In the genomic region with DNA sequence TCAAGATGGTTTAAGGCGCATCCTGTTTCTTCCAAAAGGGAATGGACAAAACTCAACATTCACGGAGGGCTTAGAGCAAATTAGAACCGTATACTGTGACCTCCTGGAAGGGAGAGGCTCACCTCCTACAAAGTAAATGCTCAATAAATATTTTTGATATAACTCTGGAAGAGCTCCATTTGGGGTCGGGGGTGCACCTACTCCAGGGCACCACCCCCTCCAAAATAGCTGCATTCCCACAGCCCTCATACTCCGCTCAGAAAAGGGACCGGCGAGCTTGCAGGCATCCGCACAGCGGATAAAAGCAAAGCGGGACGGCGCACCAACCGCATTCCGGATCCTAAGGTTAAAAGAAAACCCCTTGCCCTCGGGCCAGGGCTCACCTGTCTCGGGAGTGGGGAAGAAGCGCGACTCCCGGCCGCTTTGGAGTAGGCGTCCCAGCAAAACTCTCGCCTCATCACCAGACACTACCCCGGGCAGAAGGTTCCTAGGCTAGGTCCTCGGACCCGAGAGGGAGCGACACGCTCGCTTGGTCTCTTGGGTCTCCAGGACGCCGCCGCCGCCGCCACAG, we compare ENCODE assay signal across 8 cellular contexts. TPM values are rescaled to one million over a fixed set of nuclear protein-coding genes. Genes with fewer than 3 reads are reported as not detected.
DNase-seq lines count a peak whose midpoint lies in the region; ATAC-seq and TF ChIP-seq lines count a peak whose summit lies in the region.

No MANE protein-coding gene starts in this region.

- H3K27me3 Mint-ChIP-seq in brain = peaks cover 15% of the 10 kb centered on the region

- peak overlapping the region; percentile 90 for H3K4me3 ChIP-seq in DOHH2 (ENCODE audit: low read length)
- H3K4me3 ChIP-seq in lung = peak overlapping the region; percentile 89
- H3K4me3 ChIP-seq in aorta (ENCODE audit: low read length in 2 of 2) = peak overlapping the region; percentile 83 to 84

- H3K9me3 ChIP-seq in DOHH2 (ENCODE audit: control insufficient read depth, insufficient read depth, low read length) = no peaks in the 10 kb centered on the region
- H3K9me3 ChIP-seq in lung (ENCODE audit: control insufficient read depth in 2 of 2, insufficient read depth in 1 of 2, low read length in 1 of 2) = no peaks in the 10 kb centered on the region
- no peaks in the 10 kb centered on the region for H3K9me3 ChIP-seq in aorta (ENCODE audit: control insufficient read depth, low read length)

- H3K4me2 ChIP-seq in DOHH2 (ENCODE audit: low read length) = peak overlapping the region; percentile 76

- peaks cover 4% of the 10 kb centered on the region for H3K36me3 Mint-ChIP-seq in brain

- peak overlapping the region; percentile 94 for H3K27ac ChIP-seq in DOHH2 (ENCODE audit: low read depth, low read length)
- peak overlapping the region; percentile 80 to 96 for H3K27ac ChIP-seq in lung (ENCODE audit: low read depth in 1 of 2, low read length in 1 of 2)
- H3K27ac ChIP-seq in aorta (ENCODE audit: low read depth in 1 of 2, low read length in 2 of 2) = peak overlapping the region in 1 of 2 donors; percentile 66

- H3K9me2 ChIP-seq in DOHH2 (replicated peaks; ENCODE audit: control insufficient read depth, low read length) = no peaks in the 10 kb centered on the region

- DNase-seq in lung (ENCODE audit: low spot score) = no peak
- no peak for DNase-seq in aorta
- DNase-seq in NK-92 treated with Interleukin-12 subunit alpha and Interleukin-12 subunit beta, amount 100 ng/mL, for 24 hours (lab: John Stamatoyannopoulos, UW) = no peak
- no peak for DNase-seq in NCI-H187 treated with DMSO at 0.1 percent for 48 hours (lab: John Stamatoyannopoulos, UW)

- peaks cover 21% of the 10 kb centered on the region for H3K36me3 ChIP-seq in DOHH2 (ENCODE audit: control insufficient read depth, low read length)
- no peaks in the 10 kb centered on the region for H3K36me3 ChIP-seq in lung (ENCODE audit: control insufficient read depth in 2 of 2, insufficient read depth in 2 of 2, low read length in 2 of 2)
- H3K36me3 ChIP-seq in aorta (ENCODE audit: control insufficient read depth in 1 of 2, insufficient read depth in 2 of 2, low read length in 1 of 2) = no peaks in the 10 kb centered on the region

- intact Hi-C loops in aorta (cut with DNase I) = loop anchor here (10.0 kb wide), 2 partner anchors 257 to 277 kb away; a partner anchor contains a TSS

- peaks cover 82% of the 10 kb centered on the region for H3K79me2 ChIP-seq in DOHH2 (ENCODE audit: control insufficient read depth, low read length)

- 0 out of 2 replicates have a peak, but pooled peaks cover 10% of the 10 kb centered on the region for H4K20me1 ChIP-seq in DOHH2 (ENCODE audit: control insufficient read depth, insufficient read depth, low read depth, low read length)

- TF ChIP-seq CTCF in DOHH2 (IDR thresholded peaks at IDR 0.05; ENCODE audit: low read depth, low read length, poor library complexity, severe bottlenecking) (no peak), brain (conservative IDR thresholded peaks at IDR 0.05) (no peak), lung (IDR thresholded peaks at IDR 0.05; ENCODE audit: control extremely low read depth, extremely low read depth) (no peak)

- peak overlapping the region; percentile 98 to 99 (median 99) for H3K27ac Mint-ChIP-seq in brain

- WGBS in lung, 2 donors = 0 to 1% methylated on average over 33 of the region's 33 CpGs
- 0 to 1% methylated on average over 33 of the region's 33 CpGs for WGBS in aorta, 2 donors

- H3K9me3 Mint-ChIP-seq in brain = peaks cover 0 to 2% (median 0%) of the 10 kb centered on the region in 5 experiments

- H3K4me1 ChIP-seq in DOHH2 (ENCODE audit: control insufficient read depth, low read length) = peaks cover 51% of the 10 kb centered on the region
- H3K4me1 ChIP-seq in lung (ENCODE audit: control insufficient read depth in 2 of 2, insufficient read depth in 2 of 2, low read length in 2 of 2) = peaks cover 2 to 4% of the 10 kb centered on the region in 2 donors
- peaks cover 2 to 8% of the 10 kb centered on the region in 2 donors for H3K4me1 ChIP-seq in aorta (ENCODE audit: control insufficient read depth in 1 of 2, insufficient read depth in 2 of 2, low read length in 2 of 2)

- ATAC-seq in HG03342 (IDR thresholded peaks at IDR 0.05; ENCODE audit: unreplicated experiment) (peak; percentile 0), lung (ENCODE audit: insufficient read depth, low FRiP score) (peak; percentile 14), aorta (ENCODE audit: low FRiP score) (peak; percentile 76), HG02763 (IDR thresholded peaks at IDR 0.05; ENCODE audit: unreplicated experiment) (no peak)

- peaks cover 51% of the 10 kb centered on the region for H3K4me1 Mint-ChIP-seq in brain

- peak overlapping the region; percentile 88 to 99 (median 96) for H3K4me3 Mint-ChIP-seq in brain

- H3F3A ChIP-seq in DOHH2 (ENCODE audit: control insufficient read depth, insufficient read depth) = peaks cover 23% of the 10 kb centered on the region

- H3K27me3 ChIP-seq in DOHH2 (ENCODE audit: control insufficient read depth, low read length) = no peaks in the 10 kb centered on the region
- H3K27me3 ChIP-seq in lung (ENCODE audit: control insufficient read depth, insufficient read depth) = no peaks in the 10 kb centered on the region
- H3K27me3 ChIP-seq in aorta (ENCODE audit: control insufficient read depth in 1 of 2, insufficient read depth in 2 of 2, low read length in 1 of 2) = no peaks in the 10 kb centered on the region

RNA-seq across cellular contexts. Expression of a gene that starts 0.4 kb away (rescaled TPM):
- polyA plus RNA-seq in brain (ENCODE audit: insufficient read depth, low read depth, low replicate concordance) = 3.3 TPM
- 10 to 100 TPM; 14.6 to 40.7 TPM for total RNA-seq in lung
- 1 to 10 TPM; 2.3 to 2.5 TPM for polyA plus RNA-seq in lung
- total RNA-seq in aorta = 10 to 100 TPM; 20.5 to 20.8 TPM
- 10 to 100 TPM in 1 of 2 donors, 1 to 10 TPM in 1; 2.9 to 10.2 TPM for polyA plus RNA-seq in aorta

RNA-seq across cellular contexts. Expression of a gene that starts 0.9 kb away (rescaled TPM):
- polyA plus RNA-seq in brain (ENCODE audit: insufficient read depth, low read depth, low replicate concordance) (222 TPM), lung (100 to 1,000 TPM; 120 to 203 TPM), aorta (100 to 1,000 TPM; 102 to 157 TPM)
- total RNA-seq in lung (100 to 1,000 TPM; 110 to 120 TPM), aorta (10 to 100 TPM; 84.9 to 94.8 TPM)
